16 cellular contexts compared by ENCODE assay signal in genomic region chr9:135608294-135608998, GRCh38. TPM values are rescaled to one million over a fixed set of nuclear protein-coding genes. Genes with fewer than 3 reads are reported as not detected.
"Had no signal": no experiment of that assay in that cellular context is flagged by ENCODE, and none has a peak within 500 bp of the region (broad histone marks: within the 10 kb centered on the region; RNA-seq: fewer than 3 reads in every experiment).

No MANE protein-coding gene starts in this region.

- DNase-seq: activated CD4-positive, alpha-beta T cell treated with anti-CD3 and anti-CD28 coated beads, Interleukin-2, amount 50 U/mL, for 4 hours; activated CD4-positive, CD25-positive, alpha-beta regulatory T cell treated with anti-CD3 and anti-CD28 coated beads, Interleukin-2, amount 50 U/mL, for 72 hours; activated naive CD4-positive, alpha-beta T cell treated with Interleukin-2 at 50 U/mL for 16 hours; mesenchymal stem cell; stimulated activated CD4-positive, alpha-beta T cell treated with anti-CD3 and anti-CD28 coated beads, Interleukin-12 subunit alpha, Interleukin-12 subunit beta, amount 100 ng/mL, for 4 hours; stimulated activated naive CD4-positive, alpha-beta T cell; substantia nigra; transverse colon had no signal

- H3K9me3 ChIP-seq: left lung, transverse colon had no signal

- H3K36me3 ChIP-seq: left lung, transverse colon had no signal

- H3K27me3 ChIP-seq: transverse colon had no signal

- H3K4me3 ChIP-seq: left lung, transverse colon had no signal

- H3K27ac ChIP-seq: left lung, transverse colon had no signal

- H3K4me1 ChIP-seq: left lung, transverse colon had no signal

- ATAC-seq: left lung had no signal

RNA-seq across cellular contexts. Expression of gene GLT6D1, which starts 30.9 kb away (rescaled TPM):
- total RNA-seq: activated T-helper 1 cell treated with anti-CD3 and anti-CD28 coated beads, Interleukin-12 subunit alpha, Interleukin-12 subunit beta, Interleukin-2, Interleukin-4 antibody, amounts not matched to agents 30 ng/mL and 10 ng/mL and 1 ng/mL, durations not matched to agents 14 hours and 24 hours and 36 hours; astrocyte; left lung; omental fat pad; T-helper 1 cell treated with Interleukin-12 subunit alpha and Interleukin-12 subunit beta and Interleukin-4 antibody, amounts not matched to agents 30 ng/mL and 1 ng/mL, for 36 hours; transverse colon had no signal
- polyA plus RNA-seq: adipose tissue, esophagus, keratinocyte had no signal

RNA-seq across cellular contexts. Expression of gene PAEP, which starts 46.9 kb away (rescaled TPM):
- total RNA-seq: activated T-helper 1 cell treated with anti-CD3 and anti-CD28 coated beads, Interleukin-12 subunit alpha, Interleukin-12 subunit beta, Interleukin-2, Interleukin-4 antibody, amounts not matched to agents 30 ng/mL and 10 ng/mL and 1 ng/mL, durations not matched to agents 14 hours and 24 hours and 36 hours; left lung; omental fat pad; T-helper 1 cell treated with Interleukin-12 subunit alpha and Interleukin-12 subunit beta and Interleukin-4 antibody, amounts not matched to agents 30 ng/mL and 1 ng/mL, for 36 hours; transverse colon had no signal
- polyA plus RNA-seq: adipose tissue, esophagus, keratinocyte had no signal

RNA-seq across cellular contexts. Expression of gene LCN9, which starts 54.7 kb away (rescaled TPM):
- total RNA-seq: activated T-helper 1 cell treated with anti-CD3 and anti-CD28 coated beads, Interleukin-12 subunit alpha, Interleukin-12 subunit beta, Interleukin-2, Interleukin-4 antibody, amounts not matched to agents 30 ng/mL and 10 ng/mL and 1 ng/mL, durations not matched to agents 14 hours and 24 hours and 36 hours; left lung; T-helper 1 cell treated with Interleukin-12 subunit alpha and Interleukin-12 subunit beta and Interleukin-4 antibody, amounts not matched to agents 30 ng/mL and 1 ng/mL, for 36 hours; transverse colon had no signal
- polyA plus RNA-seq: esophagus, keratinocyte had no signal
